1 cellular context compared by ENCODE assay signal in genomic region chr6:158031445-158032353, GRCh38.
TF ChIP-seq lines count a peak whose summit lies in the region.

No MANE protein-coding gene starts in this region.

TF ChIP-seq in K562, 482 proteins besides CTCF, POLR2A, EP300 and RAD21 (continued from another document and continues in another):
- no peak for TF ChIP-seq MLX (CRISPR knock-in tag; conservative IDR thresholded peaks at IDR 0.05)
- peak; percentile 53; the same call in 1 of the 2 replicates for TF ChIP-seq CREM (IDR thresholded peaks at IDR 0.05; ENCODE audit: low read depth)
- TF ChIP-seq FOS (IDR thresholded peaks at IDR 0.05; ENCODE audit: extremely low read depth, insufficient read length): peak; percentile 8
- no peak for TF ChIP-seq NCOA2 (IDR thresholded peaks at IDR 0.05; ENCODE audit: partially characterized antibody in 2 of 2)
- TF ChIP-seq JUN (IDR thresholded peaks at IDR 0.05; ENCODE audit: borderline replicate concordance, low read depth, low read length): peak; percentile 81; the same call in 1 of the 2 replicates
- TF ChIP-seq JUN (CRISPR knock-in tag; IDR thresholded peaks at IDR 0.05; ENCODE audit: borderline replicate concordance): no peak
- TF ChIP-seq, protein P1, sequence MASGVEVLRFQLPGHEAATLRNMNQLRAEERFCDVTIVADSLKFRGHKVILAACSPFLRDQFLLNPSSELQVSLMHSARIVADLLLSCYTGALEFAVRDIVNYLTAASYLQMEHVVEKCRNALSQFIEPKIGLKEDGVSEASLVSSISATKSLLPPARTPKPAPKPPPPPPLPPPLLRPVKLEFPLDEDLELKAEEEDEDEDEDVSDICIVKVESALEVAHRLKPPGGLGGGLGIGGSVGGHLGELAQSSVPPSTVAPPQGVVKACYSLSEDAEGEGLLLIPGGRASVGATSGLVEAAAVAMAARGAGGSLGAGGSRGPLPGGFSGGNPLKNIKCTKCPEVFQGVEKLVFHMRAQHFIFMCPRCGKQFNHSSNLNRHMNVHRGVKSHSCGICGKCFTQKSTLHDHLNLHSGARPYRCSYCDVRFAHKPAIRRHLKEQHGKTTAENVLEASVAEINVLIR (CRISPR knock-in tag; IDR thresholded peaks at IDR 0.05): no peak
- TF ChIP-seq MTA1 (IDR thresholded peaks at IDR 0.05; ENCODE audit: borderline replicate concordance): peak; percentile 17; the same call in 1 of the 2 replicates
- no peak for TF ChIP-seq BACH1 (tag; IDR thresholded peaks at IDR 0.05)
- TF ChIP-seq ETS1 (conservative IDR thresholded peaks at IDR 0.05; ENCODE audit: control insufficient read depth, low read depth, low read length): 0 out of 2 replicates have a peak, but pooled peaks have one; percentile 12
- no peak for TF ChIP-seq KLF10 (CRISPR knock-in tag; IDR thresholded peaks at IDR 0.05)
- TF ChIP-seq ZFP91 (CRISPR knock-in tag; IDR thresholded peaks at IDR 0.05): no peak
- TF ChIP-seq NFYB (IDR thresholded peaks at IDR 0.05; ENCODE audit: extremely low read depth, insufficient read length): no peak
- no peak for TF ChIP-seq TRIM28 (IDR thresholded peaks at IDR 0.05)
- TF ChIP-seq NKRF (IDR thresholded peaks at IDR 0.05; ENCODE audit: borderline replicate concordance): no peak
- no peak for TF ChIP-seq POU5F1 (IDR thresholded peaks at IDR 0.05; ENCODE audit: borderline replicate concordance, low read depth, low read length, partially characterized antibody)
- TF ChIP-seq, protein P2, sequence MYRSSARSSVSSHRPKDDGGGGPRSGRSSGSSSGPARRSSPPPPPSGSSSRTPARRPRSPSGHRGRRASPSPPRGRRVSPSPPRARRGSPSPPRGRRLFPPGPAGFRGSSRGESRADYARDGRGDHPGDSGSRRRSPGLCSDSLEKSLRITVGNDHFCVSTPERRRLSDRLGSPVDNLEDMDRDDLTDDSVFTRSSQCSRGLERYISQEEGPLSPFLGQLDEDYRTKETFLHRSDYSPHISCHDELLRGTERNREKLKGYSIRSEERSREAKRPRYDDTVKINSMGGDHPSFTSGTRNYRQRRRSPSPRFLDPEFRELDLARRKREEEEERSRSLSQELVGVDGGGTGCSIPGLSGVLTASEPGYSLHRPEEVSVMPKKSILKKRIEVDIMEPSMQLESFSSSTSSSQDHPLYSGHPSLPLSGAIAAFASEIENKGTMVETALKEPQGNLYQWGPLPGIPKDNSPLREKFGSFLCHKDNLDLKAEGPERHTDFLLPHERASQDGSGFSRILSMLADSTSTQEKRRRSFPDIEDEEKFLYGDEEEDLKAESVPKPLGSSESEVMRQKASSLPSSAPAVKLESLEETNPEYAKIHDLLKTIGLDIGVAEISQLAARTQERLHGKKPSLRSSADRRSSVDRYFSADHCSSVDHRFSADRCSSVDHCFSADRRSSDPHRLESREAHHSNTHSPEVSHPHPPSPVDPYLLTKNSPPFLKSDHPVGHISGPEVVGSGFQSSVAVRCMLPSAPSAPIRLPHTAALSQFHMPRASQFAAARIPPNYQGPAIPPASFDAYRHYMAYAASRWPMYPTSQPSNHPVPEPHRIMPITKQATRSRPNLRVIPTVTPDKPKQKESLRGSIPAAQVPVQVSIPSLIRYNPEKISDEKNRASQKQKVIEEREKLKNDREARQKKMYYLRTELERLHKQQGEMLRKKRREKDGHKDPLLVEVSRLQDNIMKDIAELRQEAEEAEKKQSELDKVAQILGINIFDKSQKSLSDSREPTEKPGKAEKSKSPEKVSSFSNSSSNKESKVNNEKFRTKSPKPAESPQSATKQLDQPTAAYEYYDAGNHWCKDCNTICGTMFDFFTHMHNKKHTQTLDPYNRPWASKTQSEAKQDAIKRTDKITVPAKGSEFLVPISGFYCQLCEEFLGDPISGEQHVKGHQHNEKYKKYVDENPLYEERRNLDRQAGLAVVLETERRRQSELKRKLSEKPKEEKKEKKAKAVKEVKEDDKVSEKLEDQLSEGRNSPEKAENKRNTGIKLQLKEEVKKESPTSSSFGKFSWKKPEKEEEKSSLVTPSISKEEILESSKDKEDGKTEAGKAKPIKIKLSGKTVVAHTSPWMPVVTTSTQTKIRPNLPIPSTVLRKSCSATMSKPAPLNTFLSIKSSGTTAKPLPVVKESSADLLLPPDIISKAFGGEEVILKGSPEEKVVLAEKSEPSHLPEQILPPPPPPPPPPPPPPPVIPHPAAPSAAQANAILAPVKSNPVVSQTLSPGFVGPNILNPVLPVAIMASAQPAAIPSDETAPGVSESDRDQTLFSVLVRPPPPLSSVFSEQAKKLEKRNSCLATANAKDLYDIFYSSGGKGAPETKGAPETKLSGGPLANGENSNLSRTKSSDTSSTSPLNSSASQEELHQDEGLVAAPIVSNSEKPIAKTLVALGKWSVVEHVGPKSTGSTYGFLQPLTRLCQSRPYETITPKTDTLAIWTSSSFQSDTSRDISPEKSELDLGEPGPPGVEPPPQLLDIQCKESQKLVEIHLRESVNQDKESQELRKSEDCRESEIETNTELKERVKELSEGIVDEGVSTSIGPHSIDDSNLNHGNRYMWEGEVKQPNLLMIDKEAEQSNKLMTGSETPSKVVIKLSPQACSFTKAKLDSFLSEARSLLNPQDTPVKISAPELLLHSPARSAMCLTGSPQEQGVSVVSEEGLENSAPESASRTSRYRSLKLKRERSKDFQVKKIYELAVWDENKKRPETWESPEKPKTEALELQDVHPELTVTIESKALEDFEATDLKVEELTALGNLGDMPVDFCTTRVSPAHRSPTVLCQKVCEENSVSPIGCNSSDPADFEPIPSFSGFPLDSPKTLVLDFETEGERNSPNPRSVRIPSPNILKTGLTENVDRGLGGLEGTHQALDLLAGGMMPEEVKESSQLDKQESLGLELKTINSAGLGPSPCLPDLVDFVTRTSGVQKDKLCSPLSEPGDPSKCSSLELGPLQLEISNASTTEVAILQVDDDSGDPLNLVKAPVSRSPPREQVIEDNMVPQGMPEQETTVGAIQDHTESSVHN (IDR thresholded peaks at IDR 0.05; ENCODE audit: borderline replicate concordance in 1 of 2, low read depth in 1 of 2): no peak
- TF ChIP-seq ZNF583 (CRISPR knock-in tag; IDR thresholded peaks at IDR 0.05): no peak
- no peak for TF ChIP-seq RBM14 (IDR thresholded peaks at IDR 0.05; ENCODE audit: borderline replicate concordance, insufficient read depth, low read depth, low read length)
- TF ChIP-seq CBX1 (IDR thresholded peaks at IDR 0.05; ENCODE audit: low read depth): no peak
- TF ChIP-seq ARID1B (IDR thresholded peaks at IDR 0.05): peak; percentile 76
- no peak for TF ChIP-seq HDAC3 (IDR thresholded peaks at IDR 0.05; ENCODE audit: borderline replicate concordance, partially characterized antibody)
- TF ChIP-seq, protein P3, sequence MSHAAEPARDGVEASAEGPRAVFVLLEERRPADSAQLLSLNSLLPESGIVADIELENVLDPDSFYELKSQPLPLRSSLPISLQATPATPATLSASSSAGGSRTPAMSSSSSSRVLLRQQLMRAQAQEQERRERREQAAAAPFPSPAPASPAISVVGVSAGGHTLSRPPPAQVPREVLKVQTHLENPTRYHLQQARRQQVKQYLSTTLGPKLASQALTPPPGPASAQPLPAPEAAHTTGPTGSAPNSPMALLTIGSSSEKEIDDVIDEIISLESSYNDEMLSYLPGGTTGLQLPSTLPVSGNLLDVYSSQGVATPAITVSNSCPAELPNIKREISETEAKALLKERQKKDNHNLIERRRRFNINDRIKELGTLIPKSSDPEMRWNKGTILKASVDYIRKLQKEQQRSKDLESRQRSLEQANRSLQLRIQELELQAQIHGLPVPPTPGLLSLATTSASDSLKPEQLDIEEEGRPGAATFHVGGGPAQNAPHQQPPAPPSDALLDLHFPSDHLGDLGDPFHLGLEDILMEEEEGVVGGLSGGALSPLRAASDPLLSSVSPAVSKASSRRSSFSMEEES (CRISPR knock-in tag; IDR thresholded peaks at IDR 0.05): no peak
- TF ChIP-seq GTF2B (IDR thresholded peaks at IDR 0.05; ENCODE audit: extremely low read depth, insufficient read length): no peak
- no peak for TF ChIP-seq CBX8 (IDR thresholded peaks at IDR 0.05; ENCODE audit: borderline replicate concordance, extremely low read depth, low read depth, low read length, poor library complexity, severe bottlenecking)
- peak; percentile 35 for TF ChIP-seq CCNT2 (IDR thresholded peaks at IDR 0.05; ENCODE audit: borderline replicate concordance, extremely low read depth, insufficient read length, low read depth, low read length)
- peak; percentile 53 for TF ChIP-seq ZNF316 (IDR thresholded peaks at IDR 0.05)
- no peak; a peak in 1 of 4 replicates for TF ChIP-seq TEAD1 (CRISPR knock-in tag; IDR thresholded peaks at IDR 0.05)
- TF ChIP-seq VEZF1 (CRISPR knock-in tag; IDR thresholded peaks at IDR 0.05): no peak
- TF ChIP-seq IFI16 (CRISPR knock-in tag; IDR thresholded peaks at IDR 0.05): no peak
- TF ChIP-seq ZNF324 (CRISPR knock-in tag; IDR thresholded peaks at IDR 0.05): no peak
- no peak for TF ChIP-seq ZNF57 (CRISPR knock-in tag; IDR thresholded peaks at IDR 0.05)
- no peak for TF ChIP-seq ZNF133 (CRISPR knock-in tag; IDR thresholded peaks at IDR 0.05)
- TF ChIP-seq XRCC3 (IDR thresholded peaks at IDR 0.05): no peak
- no peak for TF ChIP-seq EP400 (IDR thresholded peaks at IDR 0.05)
- no peak for TF ChIP-seq TCF15 (CRISPR knock-in tag; IDR thresholded peaks at IDR 0.05)
- no peak for TF ChIP-seq ZNF77 (CRISPR knock-in tag; IDR thresholded peaks at IDR 0.05)
- no peak for TF ChIP-seq CBFB (CRISPR knock-in tag; IDR thresholded peaks at IDR 0.05)
- peak in 1 of 2 experiments; percentile 37; a peak in 1 of 4 replicates for TF ChIP-seq MNT (conservative IDR thresholded peaks at IDR 0.05)
- TF ChIP-seq ZNF764 (CRISPR knock-in tag; IDR thresholded peaks at IDR 0.05; ENCODE audit: low read depth): no peak
